30 cellular contexts compared by ENCODE assay signal in genomic region chr3:31173118-31173718, GRCh38.
"Had no signal": no experiment of that assay in that cellular context is flagged by ENCODE, and none has a peak within 500 bp of the region (broad histone marks: within the 10 kb centered on the region; RNA-seq: fewer than 3 reads in every experiment).

No MANE protein-coding gene starts in this region.

- H3K4me3 Mint-ChIP-seq: activated B cell treated with CpG ODN at 0.5 μM for 24 hours; activated CD4-positive, alpha-beta T cell treated with anti-CD3 and anti-CD28 coated beads for 36 hours; activated CD8-positive, alpha-beta memory T cell treated with anti-CD3 and anti-CD28 coated beads, Interleukin-2, amount 10 ng/mL, durations not matched to agents 7 days and 5 days; activated CD8-positive, alpha-beta T cell treated with anti-CD3 and anti-CD28 coated beads, Interleukin-2, amount 10 ng/mL, durations not matched to agents 7 days and 5 days; activated naive CD8-positive, alpha-beta T cell; brain; natural killer cell; neural progenitor cell; stimulated activated memory B cell treated with anti-CD40 and anti-IgM and Interleukin-4, amounts not matched to agents 10 μg/mL and 1 μg/mL and 100 μg/mL, for 72 hours had no signal

- H3K27me3 ChIP-seq: cardiac muscle cell, colonic mucosa, gastrocnemius medialis, left lung, neural progenitor cell, right atrium auricular region, suprapubic skin, tibial artery, upper lobe of right lung had no signal

- H3K9me3 Mint-ChIP-seq: activated B cell treated with CpG ODN at 0.5 μM for 24 hours; brain; stimulated activated memory B cell treated with anti-CD40 and anti-IgM and Interleukin-4, amounts not matched to agents 10 μg/mL and 1 μg/mL and 100 μg/mL, for 72 hours had no signal

- H3K9me3 ChIP-seq: colonic mucosa, gastrocnemius medialis, left lung, lower lobe of right lung, right atrium auricular region, suprapubic skin, tibial artery, upper lobe of right lung had no signal

- H3K4me1 Mint-ChIP-seq: activated B cell treated with CpG ODN at 0.5 μM for 24 hours; activated CD8-positive, alpha-beta memory T cell treated with anti-CD3 and anti-CD28 coated beads, Interleukin-2, amount 10 ng/mL, durations not matched to agents 7 days and 5 days; neural progenitor cell; stimulated activated memory B cell treated with anti-CD40 and anti-IgM and Interleukin-4, amounts not matched to agents 10 μg/mL and 1 μg/mL and 100 μg/mL, for 72 hours had no signal

- DNase-seq: activated B cell treated with CpG ODN at 0.5 μM for 24 hours; activated CD4-positive, alpha-beta T cell treated with anti-CD3 and anti-CD28 coated beads for 36 hours; activated CD8-positive, alpha-beta memory T cell treated with anti-CD3 and anti-CD28 coated beads, Interleukin-2, amount 10 ng/mL, durations not matched to agents 7 days and 5 days; activated CD8-positive, alpha-beta T cell treated with anti-CD3 and anti-CD28 coated beads, Interleukin-2, amount 10 ng/mL, durations not matched to agents 7 days and 5 days; activated naive CD4-positive, alpha-beta T cell; activated T-cell treated with anti-CD3 and anti-CD28 coated beads, Interleukin-2, amount 50 U/mL, for 48 hours; aorta; cerebellar nuclear complex; colonic mucosa; effector CD8-positive, alpha-beta T cell; gastrocnemius medialis; glutamatergic neuron; left lung; lower lobe of right lung; mesenchymal stem cell; natural killer cell; occipital lobe; stimulated activated CD4-positive, alpha-beta T cell treated with anti-CD3 and anti-CD28 coated beads, Interleukin-1b, Interleukin-23, amount 100 ng/mL, for 48 hours; stimulated activated CD4-positive, alpha-beta T cell treated with anti-CD3 and anti-CD28 coated beads, Interleukin-4, amount 100 ng/mL, for 4 hours; stimulated activated CD8-positive, alpha-beta memory T cell treated with anti-CD3 and anti-CD28 coated beads, Interleukin-4, amount 100 ng/mL, for 48 hours; tibial artery; upper lobe of right lung had no signal

- H3K4me3 ChIP-seq: cardiac muscle cell, colonic mucosa, gastrocnemius medialis, left lung, lower lobe of right lung, neural progenitor cell, right atrium auricular region, smooth muscle cell, suprapubic skin, tibial artery, upper lobe of right lung had no signal

- H3K9ac ChIP-seq: neural progenitor cell had no signal

- H3K36me3 Mint-ChIP-seq: activated CD8-positive, alpha-beta memory T cell treated with anti-CD3 and anti-CD28 coated beads, Interleukin-2, amount 10 ng/mL, durations not matched to agents 7 days and 5 days; brain; natural killer cell; neural progenitor cell; stimulated activated memory B cell treated with anti-CD40 and anti-IgM and Interleukin-4, amounts not matched to agents 10 μg/mL and 1 μg/mL and 100 μg/mL, for 72 hours had no signal

- H3K4me1 ChIP-seq: colonic mucosa, gastrocnemius medialis, left lung, neural progenitor cell, suprapubic skin, upper lobe of right lung had no signal

- H3K27ac Mint-ChIP-seq: activated B cell treated with CpG ODN at 0.5 μM for 24 hours; activated CD4-positive, alpha-beta T cell treated with anti-CD3 and anti-CD28 coated beads for 36 hours; activated CD8-positive, alpha-beta memory T cell treated with anti-CD3 and anti-CD28 coated beads, Interleukin-2, amount 10 ng/mL, durations not matched to agents 7 days and 5 days; activated CD8-positive, alpha-beta T cell treated with anti-CD3 and anti-CD28 coated beads, Interleukin-2, amount 10 ng/mL, durations not matched to agents 7 days and 5 days; activated naive CD8-positive, alpha-beta T cell; brain; natural killer cell; neural progenitor cell; stimulated activated memory B cell treated with anti-CD40 and anti-IgM and Interleukin-4, amounts not matched to agents 10 μg/mL and 1 μg/mL and 100 μg/mL, for 72 hours had no signal

- ATAC-seq: activated CD4-positive, alpha-beta T cell treated with anti-CD3 and anti-CD28 coated beads for 36 hours; activated CD8-positive, alpha-beta memory T cell treated with anti-CD3 and anti-CD28 coated beads, Interleukin-2, amount 10 ng/mL, durations not matched to agents 7 days and 5 days; activated CD8-positive, alpha-beta T cell treated with anti-CD3 and anti-CD28 coated beads, Interleukin-2, amount 10 ng/mL, durations not matched to agents 7 days and 5 days; gastrocnemius medialis; left lung; lower lobe of right lung; natural killer cell; stimulated activated memory B cell treated with anti-CD40 and anti-IgM and Interleukin-4, amounts not matched to agents 10 μg/mL and 1 μg/mL and 100 μg/mL, for 72 hours; upper lobe of right lung had no signal

- H3K4me2 ChIP-seq: neural progenitor cell, smooth muscle cell had no signal

- H3K27me3 Mint-ChIP-seq: activated B cell treated with CpG ODN at 0.5 μM for 24 hours; activated CD4-positive, alpha-beta T cell treated with anti-CD3 and anti-CD28 coated beads for 36 hours; activated CD8-positive, alpha-beta memory T cell treated with anti-CD3 and anti-CD28 coated beads, Interleukin-2, amount 10 ng/mL, durations not matched to agents 7 days and 5 days; activated naive CD8-positive, alpha-beta T cell; stimulated activated memory B cell treated with anti-CD40 and anti-IgM and Interleukin-4, amounts not matched to agents 10 μg/mL and 1 μg/mL and 100 μg/mL, for 72 hours had no signal

- H3K36me3 ChIP-seq: cardiac muscle cell, colonic mucosa, gastrocnemius medialis, left lung, lower lobe of right lung, neural progenitor cell, right atrium auricular region, suprapubic skin, tibial artery, upper lobe of right lung had no signal

- H3K27ac ChIP-seq: cardiac muscle cell, colonic mucosa, gastrocnemius medialis, left lung, lower lobe of right lung, neural progenitor cell, suprapubic skin, tibial artery, upper lobe of right lung had no signal
